ENCODE assay signal across 10 cellular contexts in the genomic region with DNA sequence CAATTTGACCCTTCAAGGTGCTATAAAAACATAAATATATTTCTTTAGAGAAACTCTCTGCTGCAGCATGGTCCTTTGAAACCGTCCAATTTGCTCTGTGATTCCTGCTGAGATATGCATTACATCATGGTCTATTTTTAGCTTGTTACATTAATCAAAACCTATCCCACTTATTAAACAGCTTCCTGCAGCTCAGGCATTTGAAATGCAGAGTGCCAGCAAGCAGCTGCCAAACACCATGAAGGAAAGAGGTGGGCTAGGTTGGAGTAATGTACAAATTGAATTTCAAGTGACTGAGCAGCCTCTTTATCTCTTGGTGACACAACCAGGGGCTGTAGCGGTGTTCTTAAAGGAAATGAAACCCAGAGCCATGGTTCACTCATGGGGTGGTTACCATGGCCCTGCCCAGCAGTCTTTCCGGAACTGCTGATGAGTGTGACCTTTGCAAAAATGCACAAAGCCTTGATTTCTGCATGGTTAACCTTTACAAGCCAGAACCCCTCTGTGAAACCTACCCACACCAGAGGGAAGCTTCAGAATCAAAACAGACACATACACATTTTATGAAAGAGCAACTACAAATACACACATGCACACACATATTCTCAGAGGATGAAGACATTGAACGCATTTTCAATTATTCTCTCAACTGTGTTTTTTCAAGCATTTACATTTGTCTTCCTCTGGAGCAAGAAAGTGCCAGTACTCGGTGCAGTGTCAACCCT.
A peak's percentile ranks its signal among the peaks of the same experiment; 100 is the strongest.
DNase-seq lines count a peak whose midpoint lies in the region; ATAC-seq and TF ChIP-seq lines count a peak whose summit lies in the region.
"Had no signal": no experiment of that assay in that cellular context is flagged by ENCODE, and none has a peak within 500 bp of the region (broad histone marks: within the 10 kb centered on the region; RNA-seq: fewer than 3 reads in every experiment).

No MANE protein-coding gene starts in this region.

- CTCF ChIA-PET in activated CD4-positive, alpha-beta memory T cell treated with anti-CD3 and anti-CD28 coated beads, Interleukin-2, amount 10 ng/mL, durations not matched to agents 7 days and 5 days (lab: Charles Lee), result no interaction called here

- TF ChIP-seq CTCF in GM12865 (IDR thresholded peaks at IDR 0.05; ENCODE audit: insufficient read depth, low read depth, low read length, missing control alignments) (no peak), GM20000 (IDR thresholded peaks at IDR 0.05; ENCODE audit: extremely low read depth, missing control alignments) (no peak), ascending aorta (IDR thresholded peaks at IDR 0.05) (no peak)

- no peaks in the 10 kb centered on the region for H3K36me3 Mint-ChIP-seq in activated CD4-positive, alpha-beta memory T cell treated with anti-CD3 and anti-CD28 coated beads, Interleukin-2, amount 10 ng/mL, durations not matched to agents 7 days and 5 days (ENCODE audit: low read depth)

- ATAC-seq in HG03460 (IDR thresholded peaks at IDR 0.05; ENCODE audit: unreplicated experiment), result peak; percentile 99

- peaks cover 1 to 14% of the 10 kb centered on the region in 2 donors for H3K4me1 ChIP-seq in ascending aorta

- H3K9me3 Mint-ChIP-seq in activated CD4-positive, alpha-beta memory T cell treated with anti-CD3 and anti-CD28 coated beads, Interleukin-2, amount 10 ng/mL, durations not matched to agents 7 days and 5 days, result no peaks in the 10 kb centered on the region

- H3K27me3 ChIP-seq in ascending aorta, result no peaks in the 10 kb centered on the region
- H3K27me3 ChIP-seq: neutrophil had no signal

- no peaks in the 10 kb centered on the region for H3K9me3 ChIP-seq in ascending aorta
- H3K9me3 ChIP-seq: neutrophil had no signal

- no peak overlapping the region for H3K27ac Mint-ChIP-seq in activated CD4-positive, alpha-beta memory T cell treated with anti-CD3 and anti-CD28 coated beads, Interleukin-2, amount 10 ng/mL, durations not matched to agents 7 days and 5 days

- intact Hi-C loops in ascending aorta (cut with DNase I), result loop anchor here (10.0 kb wide), 2 partner anchors 247 to 387 kb away; no protein-coding TSS in a partner anchor

- DNase-seq in GM12865 (ENCODE audit: low read depth) (peak; percentile 94), GM20000 (ENCODE audit: low spot score) (peak; percentile 72), RPMI8226 (peak; percentile 91), glomerular visceral epithelial cell (ENCODE audit: extremely low spot score) (peak; percentile 25), ascending aorta (ENCODE audit: low spot score in 2 of 2) (no peak), pons (ENCODE audit: low spot score) (no peak)
- no peak for DNase-seq in activated CD4-positive, alpha-beta memory T cell treated with anti-CD3 and anti-CD28 coated beads, Interleukin-2, amount 10 ng/mL, durations not matched to agents 7 days and 5 days

- peaks cover 2% of the 10 kb centered on the region for H3K4me1 Mint-ChIP-seq in activated CD4-positive, alpha-beta memory T cell treated with anti-CD3 and anti-CD28 coated beads, Interleukin-2, amount 10 ng/mL, durations not matched to agents 7 days and 5 days

- no peak overlapping the region for H3K4me3 Mint-ChIP-seq in activated CD4-positive, alpha-beta memory T cell treated with anti-CD3 and anti-CD28 coated beads, Interleukin-2, amount 10 ng/mL, durations not matched to agents 7 days and 5 days

- POLR2A ChIA-PET in activated CD4-positive, alpha-beta memory T cell treated with anti-CD3 and anti-CD28 coated beads, Interleukin-2, amount 10 ng/mL, durations not matched to agents 7 days and 5 days (lab: Charles Lee), result no interaction called here

- no peak overlapping the region for H3K27ac ChIP-seq in ascending aorta
- H3K27ac ChIP-seq: neutrophil, VCaP had no signal

- H3K27me3 Mint-ChIP-seq in activated CD4-positive, alpha-beta memory T cell treated with anti-CD3 and anti-CD28 coated beads, Interleukin-2, amount 10 ng/mL, durations not matched to agents 7 days and 5 days, result no peaks in the 10 kb centered on the region

- no peak overlapping the region; the same call in 1 of the 2 replicates for H3K4me3 ChIP-seq in GM12865 (ENCODE audit: low read depth, low read length)
- no peak overlapping the region for H3K4me3 ChIP-seq in ascending aorta

- H3K36me3 ChIP-seq in ascending aorta, result no peaks in the 10 kb centered on the region
- H3K36me3 ChIP-seq: neutrophil had no signal

Comparison
In these comparisons a context has a peak if more than half of its experiments do, and no peak if none do; other contexts are left out.
1. DNase-seq: peak in GM12865 (single experiment), GM20000 (single experiment), RPMI8226 (single experiment) and glomerular visceral epithelial cell (single experiment); none in activated CD4-positive, alpha-beta memory T cell treated with anti-CD3 and anti-CD28 coated beads, Interleukin-2, amount 10 ng/mL, durations not matched to agents 7 days and 5 days (single experiment), ascending aorta (0 of 2) and pons (single experiment).